Comparison of ENCODE assay signal across 9 cellular contexts in genomic region chr16:4402439-4403132, GRCh38. TPM values are rescaled to one million over a fixed set of nuclear protein-coding genes. Genes with fewer than 3 reads are reported as not detected.
DNase-seq lines count a peak whose midpoint lies in the region; ATAC-seq, FAIRE-seq and TF ChIP-seq lines count a peak whose summit lies in the region.
"Had no signal": no experiment of that assay in that cellular context is flagged by ENCODE, and none has a peak within 500 bp of the region (broad histone marks: within the 10 kb centered on the region; RNA-seq: fewer than 3 reads in every experiment).

No MANE protein-coding gene starts in this region.

- no peaks in the 10 kb centered on the region for H3K9me3 Mint-ChIP-seq in T-cell
- no peaks in the 10 kb centered on the region for H3K9me3 Mint-ChIP-seq in activated naive CD8-positive, alpha-beta T cell treated with anti-CD3 and anti-CD28 coated beads, Interleukin-2, amount 10 ng/mL, durations not matched to agents 7 days and 5 days

- peaks cover 0 to 9% (median 4%) of the 10 kb centered on the region in 12 donors for H3K4me1 ChIP-seq in heart left ventricle
- H3K4me1 ChIP-seq in psoas muscle, result peaks cover 3% of the 10 kb centered on the region

- no peak overlapping the region for H3K27ac Mint-ChIP-seq in T-cell
- no peak overlapping the region for H3K27ac Mint-ChIP-seq in activated naive CD8-positive, alpha-beta T cell treated with anti-CD3 and anti-CD28 coated beads, Interleukin-2, amount 10 ng/mL, durations not matched to agents 7 days and 5 days

- H3K27me3 ChIP-seq in heart left ventricle (no peaks in the 10 kb centered on the region), psoas muscle (ENCODE audit: insufficient read depth in 3 of 3, low read length in 2 of 3) (no peaks in the 10 kb centered on the region)

- intact Hi-C loops in heart left ventricle (cut with DNase I) (loop anchor here (1.0 to 10.0 kb wide), 11 partner anchors 43 to 200 kb away; no protein-coding TSS in a partner anchor), psoas muscle (cut with DNase I) (loop anchor here (1.0 to 10.0 kb wide), 3 partner anchors 43 to 118 kb away; no protein-coding TSS in a partner anchor)

- H3K27me3 Mint-ChIP-seq in T-cell, result no peaks in the 10 kb centered on the region
- H3K27me3 Mint-ChIP-seq in activated naive CD8-positive, alpha-beta T cell treated with anti-CD3 and anti-CD28 coated beads, Interleukin-2, amount 10 ng/mL, durations not matched to agents 7 days and 5 days, result no peaks in the 10 kb centered on the region

- peaks cover 24% of the 10 kb centered on the region for H3K36me3 Mint-ChIP-seq in T-cell
- peaks cover 12% of the 10 kb centered on the region for H3K36me3 Mint-ChIP-seq in activated naive CD8-positive, alpha-beta T cell treated with anti-CD3 and anti-CD28 coated beads, Interleukin-2, amount 10 ng/mL, durations not matched to agents 7 days and 5 days

- 24 to 47% (median 31%) methylated on average over 10 to 29 of the region's 29 CpGs for WGBS in heart left ventricle, 4 donors
- 20 to 35% (median 26%) methylated on average over 24 to 29 of the region's 29 CpGs for WGBS in psoas muscle, 3 donors

- H3K4me1 Mint-ChIP-seq in T-cell, result peaks cover 9 to 28% (median 23%) of the 10 kb centered on the region in 3 donors
- H3K4me1 Mint-ChIP-seq in activated naive CD8-positive, alpha-beta T cell treated with anti-CD3 and anti-CD28 coated beads, Interleukin-2, amount 10 ng/mL, durations not matched to agents 7 days and 5 days, result peaks cover 7% of the 10 kb centered on the region

- TF ChIP-seq POLR2A in GM12891 (IDR thresholded peaks at IDR 0.05; ENCODE audit: low read depth, low read length), result no peak
- TF ChIP-seq POLR2A in heart left ventricle (IDR thresholded peaks at IDR 0.05), result no peak

- H3K9me3 ChIP-seq in heart left ventricle (no peaks in the 10 kb centered on the region), psoas muscle (no peaks in the 10 kb centered on the region)

- H3K27ac ChIP-seq in heart left ventricle (peak overlapping the region in 1 of 12 donors; percentile 27), psoas muscle (no peak overlapping the region)
- H3K27ac ChIP-seq: epithelial cell of prostate had no signal

- CTCF ChIA-PET in T-cell (lab: Charles Lee), result interaction anchor here (0.6 to 1.9 kb wide), 7 partner anchors 11 to 149 kb away, joined by 3 to 10 read pairs (median 3); partner anchors contain the start of gene CORO7 (in 1 of the 2)

- DNase-seq in GM12891 (ENCODE audit: insufficient read length, low spot score) (peak; percentile 97), NAMALWA (ENCODE audit: low spot score) (peak; percentile 65), T-cell (peak in 33 of 34 experiments; percentile 27 to 74 (median 53)), heart left ventricle (peak; percentile 80 to 92 (median 84)), psoas muscle (peak; percentile 85 to 91)
- peak; percentile 79 for DNase-seq in activated naive CD8-positive, alpha-beta T cell treated with anti-CD3 and anti-CD28 coated beads, Interleukin-2, amount 10 ng/mL, durations not matched to agents 7 days and 5 days

- ATAC-seq in T-cell (replicated peaks in 1 of 4) (peak; percentile 39 to 79 (median 72)), heart left ventricle (peak; percentile 77 to 96 (median 94)), psoas muscle (peak; percentile 93 to 98 (median 96)), GM21447 (IDR thresholded peaks at IDR 0.05; ENCODE audit: unreplicated experiment) (no peak), GM18519 (IDR thresholded peaks at IDR 0.05; ENCODE audit: low FRiP score, unreplicated experiment) (no peak)
- ATAC-seq in activated naive CD8-positive, alpha-beta T cell treated with anti-CD3 and anti-CD28 coated beads, Interleukin-2, amount 10 ng/mL, durations not matched to agents 7 days and 5 days (ENCODE audit: low read depth), result peak; percentile 71

- no peak overlapping the region for H3K4me3 Mint-ChIP-seq in T-cell
- no peak overlapping the region for H3K4me3 Mint-ChIP-seq in activated naive CD8-positive, alpha-beta T cell treated with anti-CD3 and anti-CD28 coated beads, Interleukin-2, amount 10 ng/mL, durations not matched to agents 7 days and 5 days

- H3K4me3 ChIP-seq in heart left ventricle (peak overlapping the region in 3 of 12 donors; percentile 2 to 31 (median 17)), psoas muscle (no peak overlapping the region)

- H3K36me3 ChIP-seq in heart left ventricle (peaks cover 0 to 94% (median 40%) of the 10 kb centered on the region in 9 donors), psoas muscle (ENCODE audit: insufficient read depth in 1 of 2, low read depth in 1 of 2) (peaks cover 0 to 30% of the 10 kb centered on the region in 2 donors)

- peak; percentile 86 for FAIRE-seq in GM12891 (lab: Jason Lieb, UNC)

- TF ChIP-seq CTCF in heart left ventricle (IDR thresholded peaks at IDR 0.05), result peak; percentile 82 to 94 (median 90)
- peak; percentile 93 for TF ChIP-seq CTCF in psoas muscle (IDR thresholded peaks at IDR 0.05)

- POLR2A ChIA-PET in T-cell (lab: Charles Lee), result interaction anchor here (0.6 to 1.3 kb wide), 9 partner anchors 11 to 619 kb away, joined by 3 to 13 read pairs (median 5); partner anchors contain the start of gene CORO7 (in 1 of the 2)
- POLR2A ChIA-PET in activated naive CD8-positive, alpha-beta T cell treated with anti-CD3 and anti-CD28 coated beads, Interleukin-2, amount 10 ng/mL, durations not matched to agents 7 days and 5 days (lab: Charles Lee), result interaction anchor here (1.2 to 1.3 kb wide), 2 partner anchors 13 to 130 kb away, joined by 3 to 4 read pairs; partner anchors contain the start of gene TFAP4

TF ChIP-seq in GM12891, 5 proteins besides CTCF, POLR2A, EP300 and RAD21:
- TF ChIP-seq SPI1 (IDR thresholded peaks at IDR 0.05; ENCODE audit: low read depth, low read length) (no peak), POLR2AphosphoS5 (IDR thresholded peaks at IDR 0.05; ENCODE audit: low read depth, low read length) (no peak), POU2F2 (IDR thresholded peaks at IDR 0.05; ENCODE audit: low read depth, low read length) (no peak), PAX5 (IDR thresholded peaks at IDR 0.05; ENCODE audit: insufficient read depth, low read length, severe bottlenecking) (no peak), TAF1 (IDR thresholded peaks at IDR 0.05; ENCODE audit: low read depth, low read length) (no peak)

RNA-seq across cellular contexts. Expression of gene CORO7, which starts 13.8 kb away (rescaled TPM):
- 37.8 TPM for polyA plus RNA-seq in GM12891 (2012; ENCODE audit: low read depth, missing spikeins)
- total RNA-seq in T-cell (100 to 1,000 TPM; 213 to 675 (median 230) TPM), heart left ventricle (10 to 100 TPM in 5 of 9 donors, 1 to 10 TPM in 4; 7.2 to 39.7 (median 10.1) TPM), psoas muscle (1 to 10 TPM; 5.2 to 7.9 (median 7.2) TPM)
- total RNA-seq in activated naive CD8-positive, alpha-beta T cell treated with anti-CD3 and anti-CD28 coated beads, Interleukin-2, amount 10 ng/mL, durations not matched to agents 7 days and 5 days, result 100 to 1,000 TPM; 168 to 186 TPM
- polyA plus RNA-seq in heart left ventricle (10 to 100 TPM in 1 of 2 donors, 1 to 10 TPM in 1; 9.7 to 12.8 TPM), psoas muscle (1 to 10 TPM; 3.4 to 5.8 (median 3.9) TPM)

RNA-seq across cellular contexts. Expression of gene DNAJA3, which starts 23.1 kb away (rescaled TPM):
- polyA plus RNA-seq in GM12891 (2012; ENCODE audit: low read depth, missing spikeins), result 34.2 TPM
- total RNA-seq in T-cell (10 to 100 TPM; 37.7 to 73.8 (median 65.7) TPM), heart left ventricle (10 to 100 TPM; 47.5 to 88.4 (median 59.7) TPM), psoas muscle (100 to 1,000 TPM in 1 of 4 donors, 10 to 100 TPM in 3; 77.4 to 110 (median 80.5) TPM)
- total RNA-seq in activated naive CD8-positive, alpha-beta T cell treated with anti-CD3 and anti-CD28 coated beads, Interleukin-2, amount 10 ng/mL, durations not matched to agents 7 days and 5 days, result 10 to 100 TPM; 52.2 to 62.2 TPM
- polyA plus RNA-seq in heart left ventricle (10 to 100 TPM; 47.4 to 81.8 TPM), psoas muscle (100 to 1,000 TPM in 1 of 3 donors, 10 to 100 TPM in 2; 68.0 to 104 (median 95.9) TPM)

RNA-seq across cellular contexts. Expression of gene VASN, which starts 30.9 kb away (rescaled TPM):
- polyA plus RNA-seq in GM12891 (2012; ENCODE audit: low read depth, missing spikeins), result 0.15 TPM
- total RNA-seq in T-cell (under 1 TPM; 0.38 to 0.89 (median 0.56) TPM), heart left ventricle (10 to 100 TPM in 3 of 9 donors, 1 to 10 TPM in 6; 3.8 to 20.0 (median 6.2) TPM), psoas muscle (1 to 10 TPM; 3.0 to 3.6 (median 3.4) TPM)
- total RNA-seq in activated naive CD8-positive, alpha-beta T cell treated with anti-CD3 and anti-CD28 coated beads, Interleukin-2, amount 10 ng/mL, durations not matched to agents 7 days and 5 days, result under 1 TPM; 0.11 to 0.20 TPM
- polyA plus RNA-seq in heart left ventricle (10 to 100 TPM in 1 of 2 donors, 1 to 10 TPM in 1; 6.1 to 14.9 TPM), psoas muscle (1 to 10 TPM; 2.0 to 3.8 (median 3.3) TPM)

RNA-seq across cellular contexts. Expression of gene PAM16, which starts 51.5 kb away (rescaled TPM):
- polyA plus RNA-seq in GM12891 (2012; ENCODE audit: low read depth, missing spikeins), result 42.2 TPM
- total RNA-seq in T-cell, result 10 to 100 TPM; 41.2 to 53.7 (median 47.4) TPM
- 10 to 100 TPM; 42.5 to 50.0 TPM for total RNA-seq in activated naive CD8-positive, alpha-beta T cell treated with anti-CD3 and anti-CD28 coated beads, Interleukin-2, amount 10 ng/mL, durations not matched to agents 7 days and 5 days
- 10 to 100 TPM; 32.7 to 96.9 (median 60.9) TPM for total RNA-seq in heart left ventricle
- 100 to 1,000 TPM; 109 to 210 TPM for polyA plus RNA-seq in heart left ventricle
- 10 to 100 TPM; 60.5 to 84.2 (median 70.7) TPM for total RNA-seq in psoas muscle
- polyA plus RNA-seq in psoas muscle, result 100 to 1,000 TPM; 144 to 163 (median 160) TPM

Comparison
In these comparisons a context has a peak if more than half of its experiments do, and no peak if none do; other contexts are left out.
1. ATAC-seq: peak in T-cell (4 of 4), activated naive CD8-positive, alpha-beta T cell treated with anti-CD3 and anti-CD28 coated beads, Interleukin-2, amount 10 ng/mL, durations not matched to agents 7 days and 5 days (single experiment), heart left ventricle (4 of 4) and psoas muscle (4 of 4); none in GM21447 (single experiment) and GM18519 (single experiment).
2. RNA of gene CORO7, which starts 13.8 kb away (total RNA-seq): 213 to 675 TPM in T-cell and 168 to 186 TPM in activated naive CD8-positive, alpha-beta T cell treated with anti-CD3 and anti-CD28 coated beads, Interleukin-2, amount 10 ng/mL, durations not matched to agents 7 days and 5 days; 7.2 to 39.7 TPM in heart left ventricle and 5.2 to 7.9 TPM in psoas muscle; every median in the first group is over 4 times any median in the second.
3. Peak in every context shown above with its lines, with median percentiles within 50 percentile points of each other: DNase-seq.